ENCODE assay signal across 9 cellular contexts in genomic region chr7:106568680-106569499, GRCh38.
DNase-seq lines count a peak whose midpoint lies in the region; ATAC-seq and TF ChIP-seq lines count a peak whose summit lies in the region.
"Had no signal": no experiment of that assay in that cellular context is flagged by ENCODE, and none has a peak within 500 bp of the region (broad histone marks: within the 10 kb centered on the region; RNA-seq: fewer than 3 reads in every experiment).

No MANE protein-coding gene starts in this region.

- intact Hi-C loops in right lobe of liver (cut with DNase I) (no loop called here), left colon (cut with DNase I, micrococcal nuclease) (no loop called here)

- no peaks in the 10 kb centered on the region for H3K9me3 ChIP-seq in right lobe of liver
- H3K9me3 ChIP-seq: SJSA1 had no signal

- H3K27me3 Mint-ChIP-seq in activated naive CD8-positive, alpha-beta T cell = peaks cover 4% of the 10 kb centered on the region

- peak overlapping the region; percentile 7 to 61 (median 56) for H3K27ac ChIP-seq in right lobe of liver
- H3K27ac ChIP-seq: SJSA1 had no signal

- H3K27me3 ChIP-seq in right lobe of liver = no peaks in the 10 kb centered on the region
- H3K27me3 ChIP-seq: SJSA1 had no signal

- peak; percentile 52 for TF ChIP-seq POLR2A in right lobe of liver (IDR thresholded peaks at IDR 0.05)

- peak in 1 of 4 donors; percentile 25 for TF ChIP-seq CTCF in right lobe of liver (IDR thresholded peaks at IDR 0.05)
- no peak for TF ChIP-seq CTCF in GM13976 (IDR thresholded peaks at IDR 0.05; ENCODE audit: borderline replicate concordance, control extremely low read depth, extremely low read depth, insufficient read depth, missing control alignments)

- H3K36me3 ChIP-seq in right lobe of liver = no peaks in the 10 kb centered on the region

- peak overlapping the region; percentile 81 for H3K27ac Mint-ChIP-seq in activated naive CD8-positive, alpha-beta T cell

- H3K4me3 Mint-ChIP-seq in activated naive CD8-positive, alpha-beta T cell = no peak overlapping the region

- in situ Hi-C loops in GM13976 (cut with MboI; ENCODE audit: low sequenced_read_pairs, unreplicated experiment) = no loop called here

- no peak overlapping the region for H3K4me3 ChIP-seq in right lobe of liver
- H3K4me3 ChIP-seq: SJSA1 had no signal

- ATAC-seq in right lobe of liver (peak; percentile 84 to 94 (median 88)), left colon (no peak)

- 50% methylated on average over 4 of the region's 4 CpGs for WGBS in right lobe of liver (ENCODE audit: insufficient coverage, low coverage, low lambda C conversion rate, missing lambda C conversion rate)

- peak; percentile 94 for DNase-seq in ELF-1 (ENCODE audit: low read depth, low spot score)
- DNase-seq in NCI-H146 (lab: John Stamatoyannopoulos, UW) = peak; percentile 83
- DNase-seq in right lobe of liver = peak in 1 of 3 donors; percentile 59
- no peak for DNase-seq in GM13976 (ENCODE audit: low spot score)
- no peak for DNase-seq in NCI-H2227 (lab: John Stamatoyannopoulos, UW; ENCODE audit: unreplicated experiment)
- no peak for DNase-seq in activated effector memory CD4-positive, alpha-beta T cell treated with Interleukin-2 at 50 U/mL for 16 hours
- no peak for DNase-seq in left colon

- H3K36me3 Mint-ChIP-seq in activated naive CD8-positive, alpha-beta T cell = no peaks in the 10 kb centered on the region

- H3K9me3 Mint-ChIP-seq in activated naive CD8-positive, alpha-beta T cell (ENCODE audit: low read depth) = no peaks in the 10 kb centered on the region

- peaks cover 0 to 11% (median 2%) of the 10 kb centered on the region in 4 donors for H3K4me1 ChIP-seq in right lobe of liver
- H3K4me1 ChIP-seq: SJSA1 had no signal

- H3K4me1 Mint-ChIP-seq in activated naive CD8-positive, alpha-beta T cell (ENCODE audit: low read depth) = peaks cover 7% of the 10 kb centered on the region

Comparison
In these comparisons a context has a peak if more than half of its experiments do, and no peak if none do; other contexts are left out.
1. DNase-seq: peak in ELF-1 (single experiment) and NCI-H146 (single experiment); none in GM13976 (single experiment), NCI-H2227 (single experiment), activated effector memory CD4-positive, alpha-beta T cell treated with Interleukin-2 at 50 U/mL for 16 hours (single experiment) and left colon (0 of 2).